Comparison of ENCODE assay signal across 1 cellular context in the genomic region with DNA sequence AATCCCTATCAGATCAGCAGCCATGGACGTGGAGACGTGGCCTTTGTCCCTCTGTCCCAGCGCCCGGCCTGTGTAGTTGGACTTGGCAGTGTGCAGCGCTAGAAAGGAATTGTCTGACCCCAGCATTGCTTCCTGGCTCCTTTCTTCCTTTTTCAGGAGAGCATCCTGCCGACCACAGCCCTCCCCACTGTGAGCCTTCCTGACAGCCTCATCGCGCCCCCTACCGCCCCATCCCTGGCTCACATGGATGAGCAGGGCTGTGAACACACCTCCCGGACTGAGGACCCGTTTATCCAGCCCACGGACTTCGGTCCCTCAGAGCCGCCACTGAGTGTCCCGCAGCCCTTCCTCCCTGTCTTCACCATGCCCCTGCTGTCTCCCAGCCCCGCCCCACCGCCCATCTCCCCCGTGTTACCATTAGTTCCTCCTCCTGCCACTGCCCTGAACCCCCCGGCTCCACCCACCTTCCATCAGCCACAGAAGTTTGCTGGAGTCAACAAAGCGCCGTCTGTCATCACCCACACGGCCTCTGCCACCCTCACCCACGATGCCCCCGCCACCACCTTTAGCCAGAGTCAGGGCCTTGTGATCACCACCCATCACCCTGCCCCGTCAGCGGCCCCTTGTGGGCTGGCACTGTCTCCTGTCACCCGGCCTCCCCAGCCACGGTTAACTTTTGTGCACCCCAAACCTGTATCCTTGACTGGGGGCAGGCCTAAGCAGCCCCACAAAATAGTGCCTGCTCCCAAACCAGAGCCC.
TF ChIP-seq lines count a peak whose summit lies in the region.

No MANE protein-coding gene starts in this region.

TF ChIP-seq in WTC11, 78 proteins besides CTCF, POLR2A, EP300 and RAD21:
- TF ChIP-seq, protein P1, sequence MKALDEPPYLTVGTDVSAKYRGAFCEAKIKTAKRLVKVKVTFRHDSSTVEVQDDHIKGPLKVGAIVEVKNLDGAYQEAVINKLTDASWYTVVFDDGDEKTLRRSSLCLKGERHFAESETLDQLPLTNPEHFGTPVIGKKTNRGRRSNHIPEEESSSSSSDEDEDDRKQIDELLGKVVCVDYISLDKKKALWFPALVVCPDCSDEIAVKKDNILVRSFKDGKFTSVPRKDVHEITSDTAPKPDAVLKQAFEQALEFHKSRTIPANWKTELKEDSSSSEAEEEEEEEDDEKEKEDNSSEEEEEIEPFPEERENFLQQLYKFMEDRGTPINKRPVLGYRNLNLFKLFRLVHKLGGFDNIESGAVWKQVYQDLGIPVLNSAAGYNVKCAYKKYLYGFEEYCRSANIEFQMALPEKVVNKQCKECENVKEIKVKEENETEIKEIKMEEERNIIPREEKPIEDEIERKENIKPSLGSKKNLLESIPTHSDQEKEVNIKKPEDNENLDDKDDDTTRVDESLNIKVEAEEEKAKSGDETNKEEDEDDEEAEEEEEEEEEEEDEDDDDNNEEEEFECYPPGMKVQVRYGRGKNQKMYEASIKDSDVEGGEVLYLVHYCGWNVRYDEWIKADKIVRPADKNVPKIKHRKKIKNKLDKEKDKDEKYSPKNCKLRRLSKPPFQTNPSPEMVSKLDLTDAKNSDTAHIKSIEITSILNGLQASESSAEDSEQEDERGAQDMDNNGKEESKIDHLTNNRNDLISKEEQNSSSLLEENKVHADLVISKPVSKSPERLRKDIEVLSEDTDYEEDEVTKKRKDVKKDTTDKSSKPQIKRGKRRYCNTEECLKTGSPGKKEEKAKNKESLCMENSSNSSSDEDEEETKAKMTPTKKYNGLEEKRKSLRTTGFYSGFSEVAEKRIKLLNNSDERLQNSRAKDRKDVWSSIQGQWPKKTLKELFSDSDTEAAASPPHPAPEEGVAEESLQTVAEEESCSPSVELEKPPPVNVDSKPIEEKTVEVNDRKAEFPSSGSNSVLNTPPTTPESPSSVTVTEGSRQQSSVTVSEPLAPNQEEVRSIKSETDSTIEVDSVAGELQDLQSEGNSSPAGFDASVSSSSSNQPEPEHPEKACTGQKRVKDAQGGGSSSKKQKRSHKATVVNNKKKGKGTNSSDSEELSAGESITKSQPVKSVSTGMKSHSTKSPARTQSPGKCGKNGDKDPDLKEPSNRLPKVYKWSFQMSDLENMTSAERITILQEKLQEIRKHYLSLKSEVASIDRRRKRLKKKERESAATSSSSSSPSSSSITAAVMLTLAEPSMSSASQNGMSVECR (CRISPR knock-in tag; IDR thresholded peaks at IDR 0.05; ENCODE audit: borderline replicate concordance) = no peak
- TF ChIP-seq ZMAT4 (CRISPR knock-in tag; IDR thresholded peaks at IDR 0.05) (no peak), CBFB (CRISPR knock-in tag; IDR thresholded peaks at IDR 0.05; ENCODE audit: low read depth) (no peak), CDX4 (CRISPR knock-in tag; IDR thresholded peaks at IDR 0.05; ENCODE audit: borderline replicate concordance) (no peak), NR3C1 (CRISPR knock-in tag; conservative IDR thresholded peaks at IDR 0.05; ENCODE audit: low read depth) (no peak), MYBL2 (CRISPR knock-in tag; IDR thresholded peaks at IDR 0.05) (no peak), ZBTB21 (CRISPR knock-in tag; IDR thresholded peaks at IDR 0.05; ENCODE audit: borderline replicate concordance) (no peak), FOXK1 (CRISPR knock-in tag; IDR thresholded peaks at IDR 0.05) (no peak), RORB (CRISPR knock-in tag; IDR thresholded peaks at IDR 0.05) (no peak), IRF2 (CRISPR knock-in tag; IDR thresholded peaks at IDR 0.05; ENCODE audit: borderline replicate concordance, low read depth) (no peak)
